16 cellular contexts compared by ENCODE assay signal in genomic region chr2:71668326-71669057, GRCh38.
"Had no signal": no experiment of that assay in that cellular context is flagged by ENCODE, and none has a peak within 500 bp of the region (broad histone marks: within the 10 kb centered on the region; RNA-seq: fewer than 3 reads in every experiment).

No MANE protein-coding gene starts in this region.

- H3K27ac Mint-ChIP-seq: activated CD4-positive, alpha-beta memory T cell treated with anti-CD3 and anti-CD28 coated beads, Interleukin-2, amount 10 ng/mL, durations not matched to agents 7 days and 5 days; activated CD4-positive, alpha-beta T cell treated with anti-CD3 and anti-CD28 coated beads for 36 hours; neural progenitor cell; progenitor cell of endocrine pancreas had no signal

- H3K36me3 Mint-ChIP-seq: activated naive CD4-positive, alpha-beta T cell treated with anti-CD3 and anti-CD28 coated beads, Interleukin-2, amount 50 U/mL, for 72 hours; neural progenitor cell had no signal

- H3K27me3 ChIP-seq: esophagus squamous epithelium, neural progenitor cell, right lobe of liver, upper lobe of left lung had no signal

- H3K9me3 Mint-ChIP-seq: activated CD4-positive, alpha-beta memory T cell treated with anti-CD3 and anti-CD28 coated beads, Interleukin-2, amount 10 ng/mL, durations not matched to agents 7 days and 5 days; activated naive CD4-positive, alpha-beta T cell treated with anti-CD3 and anti-CD28 coated beads, Interleukin-2, amount 50 U/mL, for 72 hours; neural progenitor cell had no signal

- H3K27ac ChIP-seq: esophagus squamous epithelium, neural progenitor cell, right lobe of liver, upper lobe of left lung, VCaP had no signal

- H3K27me3 Mint-ChIP-seq: activated CD4-positive, alpha-beta memory T cell treated with anti-CD3 and anti-CD28 coated beads, Interleukin-2, amount 10 ng/mL, durations not matched to agents 7 days and 5 days had no signal

- H3K4me1 Mint-ChIP-seq: activated CD4-positive, alpha-beta memory T cell treated with anti-CD3 and anti-CD28 coated beads, Interleukin-2, amount 10 ng/mL, durations not matched to agents 7 days and 5 days; activated CD4-positive, alpha-beta T cell treated with anti-CD3 and anti-CD28 coated beads for 36 hours; neural progenitor cell had no signal

- H3K9me3 ChIP-seq: esophagus squamous epithelium, right lobe of liver, upper lobe of left lung had no signal

- H3K4me1 ChIP-seq: esophagus squamous epithelium, neural progenitor cell, upper lobe of left lung had no signal

- H3K36me3 ChIP-seq: neural progenitor cell had no signal

- H3K4me3 Mint-ChIP-seq: activated CD4-positive, alpha-beta memory T cell treated with anti-CD3 and anti-CD28 coated beads, Interleukin-2, amount 10 ng/mL, durations not matched to agents 7 days and 5 days; activated CD4-positive, alpha-beta T cell treated with anti-CD3 and anti-CD28 coated beads for 36 hours; neural progenitor cell had no signal

- ATAC-seq: activated CD4-positive, alpha-beta T cell treated with anti-CD3 and anti-CD28 coated beads for 36 hours; activated naive CD4-positive, alpha-beta T cell treated with anti-CD3 and anti-CD28 coated beads, Interleukin-2, amount 50 U/mL, for 72 hours; right lobe of liver had no signal

- H3K4me3 ChIP-seq: esophagus squamous epithelium, neural progenitor cell, right lobe of liver, upper lobe of left lung had no signal

- DNase-seq: activated CD4-positive, alpha-beta memory T cell treated with anti-CD3 and anti-CD28 coated beads, Interleukin-2, amount 10 ng/mL, durations not matched to agents 7 days and 5 days; activated CD4-positive, alpha-beta T cell treated with anti-CD3 and anti-CD28 coated beads for 36 hours; anterior cingulate cortex; esophagus squamous epithelium; foreskin fibroblast; glutamatergic neuron; stimulated activated CD4-positive, alpha-beta T cell treated with anti-CD3 and anti-CD28 coated beads, Interleukin-12 subunit alpha, Interleukin-12 subunit beta, amount 100 ng/mL, for 4 hours; stimulated activated naive CD4-positive, alpha-beta T cell; substantia nigra; T-helper 1 cell had no signal
